In genomic region chrX:129718701-129719100, GRCh38 we compare ENCODE assay signal across 1 cellular context.
TF ChIP-seq lines count a peak whose summit lies in the region.

No MANE protein-coding gene starts in this region.

TF ChIP-seq in H1, 55 proteins besides CTCF, POLR2A, EP300 and RAD21:
- no peak for TF ChIP-seq PHF8 (conservative IDR thresholded peaks at IDR 0.05; ENCODE audit: low read depth, low read length)
- no peak for TF ChIP-seq BCL11A (IDR thresholded peaks at IDR 0.05; ENCODE audit: low read depth in 2 of 2, low read length in 2 of 2)
- TF ChIP-seq CHD1 (IDR thresholded peaks at IDR 0.05; ENCODE audit: low read depth, low read length): no peak
- no peak for TF ChIP-seq CBX8 (IDR thresholded peaks at IDR 0.05; ENCODE audit: borderline replicate concordance, low read depth, low read length)
- TF ChIP-seq SUZ12 (IDR thresholded peaks at IDR 0.05; ENCODE audit: low read length): no peak
- TF ChIP-seq CBX5 (IDR thresholded peaks at IDR 0.05; ENCODE audit: low read depth, low read length): no peak
- no peak for TF ChIP-seq KDM4A (IDR thresholded peaks at IDR 0.05; ENCODE audit: low read depth, low read length, severe bottlenecking)
- no peak for TF ChIP-seq ZNF274 (IDR thresholded peaks at IDR 0.05; ENCODE audit: borderline replicate concordance, extremely low read depth, low read length)
- TF ChIP-seq POLR2AphosphoS5 (IDR thresholded peaks at IDR 0.05; ENCODE audit: low read depth, low read length): no peak
- no peak for TF ChIP-seq SIX5 (IDR thresholded peaks at IDR 0.05; ENCODE audit: low read depth, low read length)
TF ChIP-seq in H1: peak in this region for 0.
